1 cellular context compared by ENCODE assay signal in genomic region chr7:105788356-105788755, GRCh38.
TF ChIP-seq lines count a peak whose summit lies in the region.

No MANE protein-coding gene starts in this region.

TF ChIP-seq in GM23338, 12 proteins besides CTCF, POLR2A, EP300 and RAD21 (continued from another document):
- no peak for TF ChIP-seq ZNF462 (CRISPR knock-in tag; IDR thresholded peaks at IDR 0.05)
- TF ChIP-seq ZNF114 (CRISPR knock-in tag; IDR thresholded peaks at IDR 0.05) = no peak
- no peak for TF ChIP-seq EZH2phosphoT487 (IDR thresholded peaks at IDR 0.05; ENCODE audit: unreplicated experiment)
- no peak for TF ChIP-seq REST (IDR thresholded peaks at IDR 0.05; ENCODE audit: unreplicated experiment)
- no peak for TF ChIP-seq JUNB (IDR thresholded peaks at IDR 0.05; ENCODE audit: unreplicated experiment)
- no peak for TF ChIP-seq STAT1 (IDR thresholded peaks at IDR 0.05; ENCODE audit: unreplicated experiment)
- no peak for TF ChIP-seq ZNF331 (CRISPR knock-in tag; IDR thresholded peaks at IDR 0.05; ENCODE audit: low read depth)
- no peak for TF ChIP-seq POLR2AphosphoS5 (IDR thresholded peaks at IDR 0.05; ENCODE audit: low read depth)
- no peak for TF ChIP-seq ETS1 (IDR thresholded peaks at IDR 0.05)
- TF ChIP-seq CREB1 (CRISPR knock-in tag; IDR thresholded peaks at IDR 0.05; ENCODE audit: low read depth) = no peak
- TF ChIP-seq NANOG (IDR thresholded peaks at IDR 0.05; ENCODE audit: borderline replicate concordance) = no peak
